ENCODE assay signal across 9 cellular contexts in the genomic region with DNA sequence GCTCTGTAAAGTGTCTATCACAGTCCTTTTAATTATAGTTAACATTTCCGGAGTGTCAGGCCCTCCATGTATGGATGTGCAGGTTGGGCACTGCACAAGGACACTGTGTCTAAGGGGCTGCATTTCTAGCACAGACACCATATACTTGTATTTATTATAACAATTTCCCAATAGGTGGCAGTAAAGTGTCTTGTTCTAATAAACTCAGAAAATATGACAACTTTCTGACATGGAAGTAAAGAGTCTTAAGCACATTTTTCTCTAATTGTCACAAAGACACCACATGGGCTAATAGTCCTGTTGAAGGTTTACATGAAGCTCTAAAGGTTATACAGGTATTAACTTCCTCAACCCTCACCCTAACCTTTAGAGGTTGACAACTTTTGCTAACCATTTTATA.
DNase-seq lines count a peak whose midpoint lies in the region; ATAC-seq and TF ChIP-seq lines count a peak whose summit lies in the region.
"Had no signal": no experiment of that assay in that cellular context is flagged by ENCODE, and none has a peak within 500 bp of the region (broad histone marks: within the 10 kb centered on the region; RNA-seq: fewer than 3 reads in every experiment).

No MANE protein-coding gene starts in this region.

- no peak overlapping the region for H3K27ac Mint-ChIP-seq in MCF 10A (ENCODE audit: low read depth, unreplicated experiment)
- H3K27ac Mint-ChIP-seq: stimulated activated naive CD8-positive, alpha-beta T cell treated with anti-CD3 and anti-CD28 coated beads, Interleukin-15, Interleukin-2, amounts not matched to agents 100 ng/mL and 50 ng/mL, for 24 hours had no signal

- H3K4me1 Mint-ChIP-seq in MCF 10A (ENCODE audit: insufficient read depth, unreplicated experiment): peaks cover 5% of the 10 kb centered on the region

- intact Hi-C loops in MCF 10A (cut with micrococcal nuclease) (loop anchor here (1.0 to 5.0 kb wide), 2 partner anchors 188 to 537 kb away; a partner anchor contains a TSS), breast epithelium (cut with DNase I; ENCODE audit: low total_unique reads) (loop anchor here (5.0 kb wide), 1 partner anchor 1132 kb away; no protein-coding TSS in a partner anchor)

- TF ChIP-seq CTCF in MCF 10A (IDR thresholded peaks at IDR 0.05; ENCODE audit: unreplicated experiment): peak; percentile 23
- peak in 1 of 3 donors; percentile 17 for TF ChIP-seq CTCF in breast epithelium (IDR thresholded peaks at IDR 0.05)
- TF ChIP-seq CTCF in OCI-LY1 (IDR thresholded peaks at IDR 0.05; ENCODE audit: low read length): peak; percentile 26; the same call in 1 of the 2 replicates
- TF ChIP-seq CTCF in tibial nerve (IDR thresholded peaks at IDR 0.05): peak in 4 of 5 experiments; percentile 13 to 49 (median 38)

- no peaks in the 10 kb centered on the region for H3K79me2 ChIP-seq in OCI-LY1 (ENCODE audit: insufficient read depth, low read length)

- ATAC-seq in esophagus mucosa: peak; percentile 16
- ATAC-seq in HG03108 (IDR thresholded peaks at IDR 0.05; ENCODE audit: unreplicated experiment): no peak

- no peak overlapping the region for H3K4me2 ChIP-seq in OCI-LY1 (ENCODE audit: low read length)

- no peak overlapping the region for H3K9ac ChIP-seq in OCI-LY1 (ENCODE audit: low read length)

- 75 to 100% methylated on average over 1 of the region's 1 CpG for WGBS in tibial nerve, 2 donors

- TF ChIP-seq EP300 in tibial nerve (IDR thresholded peaks at IDR 0.05): no peak

- H3K27me3 ChIP-seq in breast epithelium: no peaks in the 10 kb centered on the region
- H3K27me3 ChIP-seq in OCI-LY1 (ENCODE audit: insufficient read depth, low read length): no peaks in the 10 kb centered on the region; the same call in 1 of the 2 replicates
- no peaks in the 10 kb centered on the region for H3K27me3 ChIP-seq in tibial nerve

- H3K36me3 ChIP-seq in breast epithelium (no peaks in the 10 kb centered on the region), OCI-LY1 (ENCODE audit: insufficient read depth, low read length) (no peaks in the 10 kb centered on the region), tibial nerve (no peaks in the 10 kb centered on the region)

- no peaks in the 10 kb centered on the region for H3K9me3 Mint-ChIP-seq in MCF 10A (ENCODE audit: unreplicated experiment)
- H3K9me3 Mint-ChIP-seq: stimulated activated naive CD8-positive, alpha-beta T cell treated with anti-CD3 and anti-CD28 coated beads, Interleukin-15, Interleukin-2, amounts not matched to agents 100 ng/mL and 50 ng/mL, for 24 hours had no signal

- CTCF ChIA-PET in MCF 10A (lab: Yijun Ruan, JAX): interaction anchor here (0.6 to 5.0 kb wide), 20 partner anchors 8 to 1294 kb away, joined by 3 to 60 read pairs (median 3); no protein-coding TSS in a partner anchor

- peak; percentile 33 for DNase-seq in MCF 10A (ENCODE audit: unreplicated experiment)
- DNase-seq in breast epithelium (ENCODE audit: low spot score in 2 of 2): no peak
- no peak for DNase-seq in tibial nerve (ENCODE audit: low spot score in 2 of 2)
- no peak for DNase-seq in mucosa of gallbladder (ENCODE audit: low spot score)
- DNase-seq in HK-2 (ENCODE audit: unreplicated experiment): no peak

- no peak overlapping the region for H3K4me3 Mint-ChIP-seq in MCF 10A (ENCODE audit: unreplicated experiment)
- H3K4me3 Mint-ChIP-seq: stimulated activated naive CD8-positive, alpha-beta T cell treated with anti-CD3 and anti-CD28 coated beads, Interleukin-15, Interleukin-2, amounts not matched to agents 100 ng/mL and 50 ng/mL, for 24 hours had no signal

- no peaks in the 10 kb centered on the region for H3K36me3 Mint-ChIP-seq in MCF 10A (ENCODE audit: insufficient read depth, unreplicated experiment)

- no peak overlapping the region for H3K4me3 ChIP-seq in breast epithelium
- no peak overlapping the region for H3K4me3 ChIP-seq in OCI-LY1 (ENCODE audit: low read depth, low read length, poor library complexity, severe bottlenecking)
- no peak overlapping the region for H3K4me3 ChIP-seq in tibial nerve

- H2AFZ ChIP-seq in OCI-LY1 (ENCODE audit: low read length): no peak overlapping the region

- TF ChIP-seq POLR2A in breast epithelium (IDR thresholded peaks at IDR 0.05): no peak
- no peak for TF ChIP-seq POLR2A in tibial nerve (IDR thresholded peaks at IDR 0.05)

- H4K20me1 ChIP-seq in OCI-LY1 (ENCODE audit: insufficient read depth, low read length): no peaks in the 10 kb centered on the region

- POLR2A ChIA-PET in MCF 10A (lab: Yijun Ruan, JAX): interaction anchor here (1.0 to 1.3 kb wide), 2 partner anchors 312 to 540 kb away, joined by 3 to 4 read pairs; no protein-coding TSS in a partner anchor

- H3K4me1 ChIP-seq in breast epithelium (no peaks in the 10 kb centered on the region), OCI-LY1 (ENCODE audit: insufficient read depth, low read length, severe bottlenecking) (no peaks in the 10 kb centered on the region), tibial nerve (peaks cover 0 to 16% (median 0%) of the 10 kb centered on the region in 4 donors)

- BruUV-seq in MCF 10A (replicated peaks; lab: Mats Ljungman, UMichigan): no TSS peak

- no peaks in the 10 kb centered on the region for H3K9me2 ChIP-seq in OCI-LY1 (ENCODE audit: low read depth, low read length)

- H3F3A ChIP-seq in OCI-LY1 (ENCODE audit: insufficient read depth, low read length): no peaks in the 10 kb centered on the region

- H3K27ac ChIP-seq in breast epithelium: no peak overlapping the region
- H3K27ac ChIP-seq in OCI-LY1 (ENCODE audit: low read depth, low read length, poor library complexity, severe bottlenecking): no peak overlapping the region
- H3K27ac ChIP-seq in tibial nerve: no peak overlapping the region

- peaks cover 47% of the 10 kb centered on the region for H3K27me3 Mint-ChIP-seq in MCF 10A (ENCODE audit: insufficient read depth, unreplicated experiment)

- H3K9me3 ChIP-seq in breast epithelium (no peaks in the 10 kb centered on the region), OCI-LY1 (ENCODE audit: low read length) (no peaks in the 10 kb centered on the region), tibial nerve (no peaks in the 10 kb centered on the region)
